ENCODE assay signal across 14 cellular contexts in the genomic region with DNA sequence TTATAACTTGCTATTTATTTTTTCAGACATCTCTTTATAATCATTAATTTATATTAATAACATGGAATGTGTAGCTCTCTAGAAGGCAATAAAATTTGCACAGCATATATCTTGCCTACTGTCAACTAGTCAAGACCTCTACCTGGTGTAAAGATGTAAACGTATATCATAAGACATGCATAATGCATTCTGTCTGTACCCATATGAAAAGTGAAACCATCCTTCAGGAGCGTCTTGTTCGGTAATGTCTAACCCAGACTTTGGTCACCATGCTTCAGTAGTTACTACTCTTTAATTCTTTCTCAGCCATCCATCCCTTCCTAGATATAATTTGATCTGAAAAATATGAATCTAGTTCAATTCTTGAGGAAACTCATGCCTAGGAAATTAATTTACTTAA. TPM values are rescaled to one million over a fixed set of nuclear protein-coding genes. Genes with fewer than 3 reads are reported as not detected.
A peak's percentile ranks its signal among the peaks of the same experiment; 100 is the strongest.
DNase-seq lines count a peak whose midpoint lies in the region; ATAC-seq and TF ChIP-seq lines count a peak whose summit lies in the region.
"Had no signal": no experiment of that assay in that cellular context is flagged by ENCODE, and none has a peak within 500 bp of the region (broad histone marks: within the 10 kb centered on the region; RNA-seq: fewer than 3 reads in every experiment).

No MANE protein-coding gene starts in this region.

- H3K4me3 ChIP-seq in Karpas-422 (ENCODE audit: low read length) (no peak overlapping the region), MM.1S (ENCODE audit: low read length) (no peak overlapping the region), mammary epithelial cell (replicated peaks in 1 of 3; ENCODE audit: insufficient read depth in 1 of 3, low read depth in 2 of 3, low read length in 3 of 3) (no peak overlapping the region)
- H3K4me3 ChIP-seq: stomach had no signal

- no peak for TF ChIP-seq CTCF in activated CD8-positive, alpha-beta T cell treated with anti-CD3 and anti-CD28 coated beads for 36 hours (IDR thresholded peaks at IDR 0.05)
- TF ChIP-seq CTCF in MM.1S (IDR thresholded peaks at IDR 0.05; ENCODE audit: low read length) = no peak
- no peak for TF ChIP-seq CTCF in mammary epithelial cell (conservative IDR thresholded peaks at IDR 0.05 in 1 of 2, IDR thresholded peaks at IDR 0.05 in 1 of 2; ENCODE audit: extremely low read depth in 1 of 2, insufficient read depth in 1 of 2, low read depth in 1 of 2, low read length in 2 of 2)

- H3K4me1 ChIP-seq in Karpas-422 (ENCODE audit: low read length) (no peaks in the 10 kb centered on the region), MM.1S (ENCODE audit: low read length) (no peaks in the 10 kb centered on the region), mammary epithelial cell (ENCODE audit: insufficient read depth, low read length) (no peaks in the 10 kb centered on the region)
- H3K4me1 ChIP-seq: stomach had no signal

- dilution Hi-C loops in mammary epithelial cell (cut with HindIII; ENCODE audit: low sequenced_read_pairs) = no loop called here

- H3K27ac ChIP-seq in Karpas-422 (ENCODE audit: low read length) (no peak overlapping the region), MM.1S (ENCODE audit: low read length) (no peak overlapping the region), mammary epithelial cell (ENCODE audit: insufficient read depth, low read depth, low read length) (no peak overlapping the region)
- H3K27ac ChIP-seq: brain microvascular endothelial cell, epithelial cell of prostate, stomach had no signal

- no peak overlapping the region for H3K4me2 ChIP-seq in Karpas-422 (ENCODE audit: low read depth, low read length, poor library complexity, severe bottlenecking)
- H3K4me2 ChIP-seq in MM.1S (ENCODE audit: low read depth, low read length) = no peak overlapping the region
- no peak overlapping the region for H3K4me2 ChIP-seq in mammary epithelial cell (ENCODE audit: insufficient read depth, low read depth, low read length)

- CTCF ChIA-PET in activated CD8-positive, alpha-beta T cell treated with anti-CD3 and anti-CD28 coated beads for 36 hours (lab: Charles Lee) = no interaction called here
- CTCF ChIA-PET in mammary epithelial cell (lab: Charles Lee; ENCODE audit: low non-redundant PET) = no interaction called here

- in situ Hi-C loops in mammary epithelial cell (cut with MboI; ENCODE audit: low sequenced_read_pairs in 2 of 2) = no loop called here

- WGBS in mammary epithelial cell (ENCODE audit: low coverage, missing lambda C conversion rate) = 94% methylated on average over 3 of the region's 3 CpGs

- H3K79me2 ChIP-seq in Karpas-422 (ENCODE audit: low read length) = peaks cover 10% of the 10 kb centered on the region
- H3K79me2 ChIP-seq in MM.1S (ENCODE audit: low read length) = no peaks in the 10 kb centered on the region
- no peaks in the 10 kb centered on the region for H3K79me2 ChIP-seq in mammary epithelial cell (ENCODE audit: insufficient read depth, low read length)

- no peaks in the 10 kb centered on the region for H3K9me2 ChIP-seq in Karpas-422 (replicated peaks; ENCODE audit: insufficient read depth, low read length)
- H3K9me2 ChIP-seq in MM.1S (replicated peaks; ENCODE audit: insufficient read depth, low read length) = no peaks in the 10 kb centered on the region

- H3K9ac ChIP-seq in Karpas-422 (ENCODE audit: low read length) (no peak overlapping the region), MM.1S (ENCODE audit: low read length) (no peak overlapping the region), mammary epithelial cell (ENCODE audit: insufficient read depth, low read length) (no peak overlapping the region)

- POLR2A ChIA-PET in activated CD8-positive, alpha-beta T cell treated with anti-CD3 and anti-CD28 coated beads for 36 hours (lab: Charles Lee) = no interaction called here

- peak overlapping the region in 3 of 6 donors; percentile 9 to 45 (median 29) for H3K27ac Mint-ChIP-seq in naive B cell
- no peak overlapping the region for H3K27ac Mint-ChIP-seq in activated CD8-positive, alpha-beta T cell treated with anti-CD3 and anti-CD28 coated beads for 36 hours
- H3K27ac Mint-ChIP-seq: mesothelial cell of epicardium had no signal

- H3K27me3 ChIP-seq in Karpas-422 (ENCODE audit: low read length) = no peaks in the 10 kb centered on the region
- no peaks in the 10 kb centered on the region for H3K27me3 ChIP-seq in MM.1S (replicated peaks; ENCODE audit: insufficient read depth, low read length)
- H3K27me3 ChIP-seq in mammary epithelial cell (ENCODE audit: insufficient read depth, low read length) = no peaks in the 10 kb centered on the region
- H3K27me3 ChIP-seq: brain microvascular endothelial cell, stomach had no signal

- H3F3A ChIP-seq in MM.1S (ENCODE audit: insufficient read depth, low read length) = no peaks in the 10 kb centered on the region

- no peaks in the 10 kb centered on the region for H3K27me3 Mint-ChIP-seq in naive B cell
- no peaks in the 10 kb centered on the region for H3K27me3 Mint-ChIP-seq in activated CD8-positive, alpha-beta T cell treated with anti-CD3 and anti-CD28 coated beads for 36 hours

- H3K4me1 Mint-ChIP-seq in naive B cell = peaks cover 0 to 14% (median 2%) of the 10 kb centered on the region in 3 donors
- H3K4me1 Mint-ChIP-seq in activated CD8-positive, alpha-beta T cell treated with anti-CD3 and anti-CD28 coated beads for 36 hours (ENCODE audit: low read depth) = no peaks in the 10 kb centered on the region
- H3K4me1 Mint-ChIP-seq: mesothelial cell of epicardium had no signal

- H3K36me3 Mint-ChIP-seq in naive B cell = peaks cover 0 to 9% of the 10 kb centered on the region in 2 donors
- H3K36me3 Mint-ChIP-seq in activated CD8-positive, alpha-beta T cell treated with anti-CD3 and anti-CD28 coated beads for 36 hours (ENCODE audit: low read depth) = peaks cover 16% of the 10 kb centered on the region

- no peak for DNase-seq in naive B cell
- no peak for DNase-seq in Karpas-422
- DNase-seq in activated CD8-positive, alpha-beta T cell treated with anti-CD3 and anti-CD28 coated beads for 36 hours = no peak
- DNase-seq in MM.1S = no peak
- no peak for DNase-seq in mammary epithelial cell
- DNase-seq: brain microvascular endothelial cell; NCI-H510A; stimulated activated CD4-positive, alpha-beta T cell treated with anti-CD3 and anti-CD28 coated beads, Interleukin-4, amount 100 ng/mL, for 1 hour; stomach had no signal

- H4K20me1 ChIP-seq in Karpas-422 (ENCODE audit: insufficient read depth, low read depth, low read length) (no peaks in the 10 kb centered on the region), MM.1S (ENCODE audit: insufficient read depth, low read length) (no peaks in the 10 kb centered on the region), mammary epithelial cell (ENCODE audit: insufficient read depth, low read length) (no peaks in the 10 kb centered on the region)

- H3K36me3 ChIP-seq in Karpas-422 (ENCODE audit: insufficient read depth, low read length) (peaks cover 27% of the 10 kb centered on the region; the same call in 1 of the 2 replicates), MM.1S (replicated peaks; ENCODE audit: insufficient read depth, low read length) (no peaks in the 10 kb centered on the region), mammary epithelial cell (ENCODE audit: insufficient read depth, low read length) (peaks cover 17% of the 10 kb centered on the region)

- peak overlapping the region in 3 of 8 donors; percentile 52 to 77 (median 61) for H3K4me3 Mint-ChIP-seq in naive B cell
- H3K4me3 Mint-ChIP-seq in activated CD8-positive, alpha-beta T cell treated with anti-CD3 and anti-CD28 coated beads for 36 hours = no peak overlapping the region
- H3K4me3 Mint-ChIP-seq: mesothelial cell of epicardium had no signal

- no peaks in the 10 kb centered on the region for H3K9me3 Mint-ChIP-seq in naive B cell
- H3K9me3 Mint-ChIP-seq in activated CD8-positive, alpha-beta T cell treated with anti-CD3 and anti-CD28 coated beads for 36 hours = no peaks in the 10 kb centered on the region
- H3K9me3 Mint-ChIP-seq: mesothelial cell of epicardium had no signal

- H2AFZ ChIP-seq in Karpas-422 (ENCODE audit: low read length) = no peak overlapping the region
- no peak overlapping the region for H2AFZ ChIP-seq in MM.1S (ENCODE audit: low read length)
- H2AFZ ChIP-seq in mammary epithelial cell (ENCODE audit: low read depth, low read length) = no peak overlapping the region

- no TSS peak for BruUV-seq in mammary epithelial cell (replicated peaks; lab: Mats Ljungman, UMichigan)

- H3K9me3 ChIP-seq in Karpas-422 (ENCODE audit: low read length) = no peaks in the 10 kb centered on the region
- H3K9me3 ChIP-seq in MM.1S (replicated peaks; ENCODE audit: insufficient read depth, low read length) = no peaks in the 10 kb centered on the region
- no peaks in the 10 kb centered on the region for H3K9me3 ChIP-seq in mammary epithelial cell (replicated peaks; ENCODE audit: insufficient read depth, low read length)
- H3K9me3 ChIP-seq: stomach had no signal

- ATAC-seq in GM18907 (IDR thresholded peaks at IDR 0.05; ENCODE audit: unreplicated experiment) = peak; percentile 79
- peak; percentile 91 for ATAC-seq in GM21529 (IDR thresholded peaks at IDR 0.05; ENCODE audit: unreplicated experiment)
- ATAC-seq in HG03108 (IDR thresholded peaks at IDR 0.05; ENCODE audit: unreplicated experiment) = peak; percentile 76
- peak; percentile 54 to 71 for ATAC-seq in naive B cell (ENCODE audit: low read depth in 2 of 2)
- ATAC-seq in activated CD8-positive, alpha-beta T cell treated with anti-CD3 and anti-CD28 coated beads for 36 hours = no peak

- intact Hi-C loops in activated CD8-positive, alpha-beta T cell treated with anti-CD3 and anti-CD28 coated beads for 36 hours (cut with micrococcal nuclease) = no loop called here
- intact Hi-C loops in mammary epithelial cell (cut with micrococcal nuclease) = no loop called here

RNA-seq across cellular contexts. Expression of a gene that starts 21.0 kb away (rescaled TPM):
- polyA plus RNA-seq in naive B cell (ENCODE audit: low read depth in 6 of 6) (10 to 100 TPM in 1 of 6 donors, 1 to 10 TPM in 5; 6.6 to 12.0 (median 7.2) TPM), mammary epithelial cell (7.0 TPM)
- total RNA-seq in Karpas-422 (2014; rRNA removed; shearing (Covaris generic); ENCODE audit: low replicate concordance) = 18.5 and 19.5 TPM in 2 replicates
- total RNA-seq in activated CD8-positive, alpha-beta T cell treated with anti-CD3 and anti-CD28 coated beads for 36 hours = 10 to 100 TPM; 20.2 to 21.3 TPM
- total RNA-seq in mammary epithelial cell = 10 to 100 TPM; 16.3 to 17.3 TPM
- polyA minus RNA-seq in mammary epithelial cell = 18.5 TPM
